19 cellular contexts compared by ENCODE assay signal in the genomic region with DNA sequence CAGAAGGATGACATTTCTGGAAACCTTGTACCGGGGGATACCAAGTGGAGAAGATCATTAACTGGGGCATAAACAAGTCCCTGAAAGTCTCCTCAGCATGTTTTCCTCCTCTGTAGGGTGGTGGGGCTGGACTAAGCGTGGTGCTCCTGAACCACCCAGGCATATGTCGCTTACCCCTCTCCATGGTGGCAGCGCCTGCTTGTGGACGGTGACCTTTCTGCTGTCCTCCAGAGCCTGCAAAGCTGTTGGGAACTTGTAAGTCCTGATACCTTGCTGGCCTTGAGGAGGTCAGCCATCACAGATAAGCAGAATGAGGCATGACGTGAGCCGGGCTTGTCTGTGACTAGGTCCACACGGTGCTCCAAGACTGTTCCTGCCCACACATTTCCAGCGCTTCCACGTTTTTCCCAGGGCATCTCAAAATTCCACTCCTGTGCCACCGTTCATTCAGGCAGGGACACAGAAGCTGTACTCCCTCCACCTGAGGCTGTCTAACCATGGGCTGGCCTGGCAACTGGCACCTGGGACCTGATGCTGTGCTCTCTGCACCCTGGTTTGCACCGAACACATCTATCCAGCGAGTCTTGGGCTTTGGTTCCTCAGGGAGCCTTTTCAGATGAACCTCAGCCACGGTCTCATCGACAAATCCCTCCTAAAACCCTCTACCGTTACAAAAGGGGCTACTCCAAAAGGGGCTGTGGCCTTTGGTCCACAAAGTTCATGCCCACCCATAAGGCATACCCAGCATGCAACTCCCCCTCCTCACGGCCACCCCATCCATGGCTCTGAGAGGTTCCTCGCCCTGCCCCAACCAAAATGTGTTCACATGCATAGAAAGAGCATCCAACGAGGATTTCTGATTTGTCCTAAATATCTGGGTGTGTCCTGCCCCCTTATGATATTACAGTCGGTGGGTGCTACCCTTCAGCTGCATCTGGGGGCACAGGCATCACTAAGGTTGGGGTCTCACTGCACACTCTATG.
DNase-seq lines count a peak whose midpoint lies in the region; ATAC-seq and TF ChIP-seq lines count a peak whose summit lies in the region.
"Had no signal": no experiment of that assay in that cellular context is flagged by ENCODE, and none has a peak within 500 bp of the region (broad histone marks: within the 10 kb centered on the region; RNA-seq: fewer than 3 reads in every experiment).

No MANE protein-coding gene starts in this region.

- peak in 1 of 2 donors; percentile 11 for DNase-seq in breast epithelium (ENCODE audit: low spot score in 2 of 2)
- DNase-seq in mammary epithelial cell = no peak
- no peak for DNase-seq in esophagus squamous epithelium (lab: John Stamatoyannopoulos, UW)
- DNase-seq in osteocyte (ENCODE audit: extremely low spot score, unreplicated experiment) = peak; percentile 77
- peak; percentile 24 to 28 for DNase-seq in uterus
- no peak for DNase-seq in epidermal melanocyte (ENCODE audit: insufficient read length, low spot score)
- no peak for DNase-seq in left lung
- DNase-seq: activated CD4-positive, CD25-positive, alpha-beta regulatory T cell treated with anti-CD3 and anti-CD28 coated beads, Interleukin-2, amount 50 U/mL, for 72 hours; activated effector memory CD4-positive, alpha-beta T cell treated with anti-CD3 and anti-CD28 coated beads, Interleukin-2, amount 50 U/mL, for 16 hours; activated naive CD8-positive, alpha-beta T cell treated with anti-CD3 and anti-CD28 coated beads, Interleukin-2, amount 50 U/mL, for 24 hours; EL; mesendoderm; NCI-H1417 treated with DMSO at 0.1 percent for 48 hours; NCI-H526; stimulated activated CD4-positive, alpha-beta T cell treated with anti-CD3 and anti-CD28 coated beads, Interleukin-4, amount 100 ng/mL, for 24 hours had no signal

- H3K4me1 Mint-ChIP-seq in osteocyte (ENCODE audit: unreplicated experiment) = no peaks in the 10 kb centered on the region

- no peak overlapping the region for H3K4me3 Mint-ChIP-seq in osteocyte (ENCODE audit: unreplicated experiment)
- H3K4me3 Mint-ChIP-seq: activated naive CD8-positive, alpha-beta T cell treated with anti-CD3 and anti-CD28 coated beads, Interleukin-2, amount 50 U/mL, for 24 hours had no signal

- CTCF ChIA-PET in mammary epithelial cell (lab: Charles Lee; ENCODE audit: low non-redundant PET) = no interaction called here

- H3K27ac Mint-ChIP-seq in osteocyte (ENCODE audit: unreplicated experiment) = no peak overlapping the region
- H3K27ac Mint-ChIP-seq: activated naive CD8-positive, alpha-beta T cell treated with anti-CD3 and anti-CD28 coated beads, Interleukin-2, amount 50 U/mL, for 24 hours had no signal

- H3K27me3 Mint-ChIP-seq in osteocyte (ENCODE audit: unreplicated experiment) = no peaks in the 10 kb centered on the region

- no TSS peak for BruUV-seq in mammary epithelial cell (replicated peaks; lab: Mats Ljungman, UMichigan)

- no peak overlapping the region for H2AFZ ChIP-seq in mammary epithelial cell (ENCODE audit: low read depth, low read length)

- H3K9me3 Mint-ChIP-seq in osteocyte (ENCODE audit: unreplicated experiment) = peaks cover 7% of the 10 kb centered on the region

- H4K20me1 ChIP-seq in mammary epithelial cell (ENCODE audit: insufficient read depth, low read length) = no peaks in the 10 kb centered on the region

- dilution Hi-C loops in mammary epithelial cell (cut with HindIII; ENCODE audit: low sequenced_read_pairs) = no loop called here

- H3K27ac ChIP-seq in breast epithelium (peak overlapping the region; percentile 13 to 90), mammary epithelial cell (ENCODE audit: insufficient read depth, low read depth, low read length) (no peak overlapping the region), esophagus squamous epithelium (peak overlapping the region; percentile 49 to 88 (median 80)), uterus (peak overlapping the region; percentile 94 to 95), left lung (no peak overlapping the region)
- H3K27ac ChIP-seq: A549, C4-2B had no signal

- H3K9ac ChIP-seq in mammary epithelial cell (ENCODE audit: insufficient read depth, low read length) = no peak overlapping the region

- TF ChIP-seq POLR2A in breast epithelium (IDR thresholded peaks at IDR 0.05) (no peak), esophagus squamous epithelium (IDR thresholded peaks at IDR 0.05) (no peak), uterus (IDR thresholded peaks at IDR 0.05) (no peak)

- no peaks in the 10 kb centered on the region for H3K36me3 Mint-ChIP-seq in osteocyte (ENCODE audit: unreplicated experiment)

- intact Hi-C loops in breast epithelium (cut with DNase I; ENCODE audit: low total_unique reads) = no loop called here
- intact Hi-C loops in mammary epithelial cell (cut with micrococcal nuclease) = no loop called here
- intact Hi-C loops in esophagus squamous epithelium (cut with DNase I) = no loop called here
- intact Hi-C loops in uterus (cut with DNase I; ENCODE audit: low total_unique reads) = loop anchor here (10.0 kb wide), 1 partner anchor 113 kb away; no protein-coding TSS in a partner anchor
- intact Hi-C loops in left lung (cut with DNase I) = no loop called here

- ATAC-seq in left lung (no peak), HG02759 (IDR thresholded peaks at IDR 0.05; ENCODE audit: unreplicated experiment) (no peak)
- ATAC-seq: A549; activated naive CD8-positive, alpha-beta T cell treated with anti-CD3 and anti-CD28 coated beads, Interleukin-2, amount 50 U/mL, for 24 hours; Right ventricle myocardium inferior had no signal

- peaks cover 0 to 6% of the 10 kb centered on the region in 2 donors for H3K27me3 ChIP-seq in breast epithelium
- H3K27me3 ChIP-seq in mammary epithelial cell (ENCODE audit: insufficient read depth, low read length) = no peaks in the 10 kb centered on the region
- peaks cover 0 to 18% (median 0%) of the 10 kb centered on the region in 4 donors for H3K27me3 ChIP-seq in esophagus squamous epithelium
- H3K27me3 ChIP-seq in uterus = no peaks in the 10 kb centered on the region
- H3K27me3 ChIP-seq in left lung = peaks cover 0 to 19% of the 10 kb centered on the region in 2 donors

- no peak overlapping the region for H3K4me2 ChIP-seq in mammary epithelial cell (ENCODE audit: insufficient read depth, low read depth, low read length)
- H3K4me2 ChIP-seq: A549 had no signal

- H3K9me3 ChIP-seq in breast epithelium (peaks cover 0 to 7% of the 10 kb centered on the region in 2 donors), mammary epithelial cell (replicated peaks; ENCODE audit: insufficient read depth, low read length) (peaks cover 40% of the 10 kb centered on the region), esophagus squamous epithelium (peaks cover 0 to 5% (median 0%) of the 10 kb centered on the region in 3 donors), uterus (no peaks in the 10 kb centered on the region), left lung (peaks cover 0 to 4% of the 10 kb centered on the region in 2 donors)
- H3K9me3 ChIP-seq: A549 had no signal

- H3K36me3 ChIP-seq in breast epithelium = no peaks in the 10 kb centered on the region
- H3K36me3 ChIP-seq in mammary epithelial cell (ENCODE audit: insufficient read depth, low read length) = no peaks in the 10 kb centered on the region
- H3K36me3 ChIP-seq in esophagus squamous epithelium = no peaks in the 10 kb centered on the region
- no peaks in the 10 kb centered on the region for H3K36me3 ChIP-seq in uterus
- no peaks in the 10 kb centered on the region for H3K36me3 ChIP-seq in left lung

- TF ChIP-seq CTCF in breast epithelium (IDR thresholded peaks at IDR 0.05) = no peak
- TF ChIP-seq CTCF in mammary epithelial cell (conservative IDR thresholded peaks at IDR 0.05 in 1 of 2, IDR thresholded peaks at IDR 0.05 in 1 of 2; ENCODE audit: extremely low read depth in 1 of 2, insufficient read depth in 1 of 2, low read depth in 1 of 2, low read length in 2 of 2) = no peak
- TF ChIP-seq CTCF in esophagus squamous epithelium (IDR thresholded peaks at IDR 0.05) = no peak
- TF ChIP-seq CTCF in osteocyte (IDR thresholded peaks at IDR 0.05) = no peak
- no peak for TF ChIP-seq CTCF in uterus (IDR thresholded peaks at IDR 0.05)
- TF ChIP-seq CTCF in left lung (IDR thresholded peaks at IDR 0.05) = no peak

- H3K4me1 ChIP-seq in breast epithelium = peaks cover 0 to 10% of the 10 kb centered on the region in 2 donors
- no peaks in the 10 kb centered on the region for H3K4me1 ChIP-seq in mammary epithelial cell (ENCODE audit: insufficient read depth, low read length)
- peaks cover 0 to 36% (median 27%) of the 10 kb centered on the region in 3 donors for H3K4me1 ChIP-seq in esophagus squamous epithelium
- peaks cover 32 to 34% of the 10 kb centered on the region in 2 donors for H3K4me1 ChIP-seq in uterus
- peaks cover 0 to 12% of the 10 kb centered on the region in 2 donors for H3K4me1 ChIP-seq in left lung
- H3K4me1 ChIP-seq: A549 had no signal

- H3K79me2 ChIP-seq in mammary epithelial cell (ENCODE audit: insufficient read depth, low read length) = no peaks in the 10 kb centered on the region

- 61% methylated on average over 16 of the region's 20 CpGs for WGBS in mammary epithelial cell (ENCODE audit: low coverage, missing lambda C conversion rate)
- WGBS in esophagus squamous epithelium, 2 donors = 77 to 79% methylated on average over 12 to 17 of the region's 20 CpGs

- in situ Hi-C loops in mammary epithelial cell (cut with MboI; ENCODE audit: low sequenced_read_pairs in 2 of 2) = no loop called here

- H3K4me3 ChIP-seq in breast epithelium (no peak overlapping the region), mammary epithelial cell (replicated peaks in 1 of 3; ENCODE audit: insufficient read depth in 1 of 3, low read depth in 2 of 3, low read length in 3 of 3) (no peak overlapping the region), esophagus squamous epithelium (no peak overlapping the region), uterus (no peak overlapping the region), left lung (no peak overlapping the region)
- H3K4me3 ChIP-seq: A549 had no signal

Comparison
In these comparisons a context has a peak if more than half of its experiments do, and no peak if none do; other contexts are left out.
1. H3K27ac ChIP-seq: peak in breast epithelium (2 of 2), esophagus squamous epithelium (4 of 4) and uterus (2 of 2); none in mammary epithelial cell (single experiment) and left lung (0 of 2).
2. DNase-seq: peak in osteocyte (single experiment) and uterus (2 of 2); none in mammary epithelial cell (single experiment), esophagus squamous epithelium (single experiment), epidermal melanocyte (single experiment) and left lung (0 of 2).